34 cellular contexts compared by ENCODE assay signal in genomic region chr14:40476005-40476404, GRCh38.
"Had no signal": no experiment of that assay in that cellular context is flagged by ENCODE, and none has a peak within 500 bp of the region (broad histone marks: within the 10 kb centered on the region; RNA-seq: fewer than 3 reads in every experiment).

No MANE protein-coding gene starts in this region.

- H3K27me3 ChIP-seq: MG63 had no signal

- H3K36me3 ChIP-seq: MG63 had no signal

- DNase-seq: Karpas-422, Kasumi-1, MG63, MM.1S, MV-4-11, NCI-H1048, NCI-H1092, NCI-H1092 treated with DMSO at 0.1 percent for 48 hours, NCI-H1105, NCI-H1105 treated with DMSO at 0.1 percent for 48 hours, NCI-H1417, NCI-H1417 treated with DMSO at 0.1 percent for 48 hours, NCI-H1436, NCI-H1436 treated with DMSO at 0.1 percent for 48 hours, NCI-H146, NCI-H1694, NCI-H1694 treated with DMSO at 0.1 percent for 48 hours, NCI-H187, NCI-H187 treated with DMSO at 0.1 percent for 48 hours, NCI-H1930, NCI-H2029, NCI-H2029 treated with DMSO at 0.1 percent for 48 hours, NCI-H2081, NCI-H2081 treated with DMSO at 0.1 percent for 48 hours, NCI-H2107, NCI-H2171, NCI-H2171 treated with DMSO at 0.1 percent for 48 hours, NCI-H2227 treated with DMSO at 0.1 percent for 48 hours, NCI-H226, NCI-H345, NCI-H446, NCI-H446 treated with DMSO at 0.1 percent for 48 hours, NCI-H510A, NCI-H510A treated with DMSO at 0.1 percent for 48 hours had no signal

- H3K4me3 ChIP-seq: MG63 had no signal

- H3K9me3 ChIP-seq: MG63 had no signal
